Comparison of ENCODE assay signal across 14 cellular contexts in the genomic region with DNA sequence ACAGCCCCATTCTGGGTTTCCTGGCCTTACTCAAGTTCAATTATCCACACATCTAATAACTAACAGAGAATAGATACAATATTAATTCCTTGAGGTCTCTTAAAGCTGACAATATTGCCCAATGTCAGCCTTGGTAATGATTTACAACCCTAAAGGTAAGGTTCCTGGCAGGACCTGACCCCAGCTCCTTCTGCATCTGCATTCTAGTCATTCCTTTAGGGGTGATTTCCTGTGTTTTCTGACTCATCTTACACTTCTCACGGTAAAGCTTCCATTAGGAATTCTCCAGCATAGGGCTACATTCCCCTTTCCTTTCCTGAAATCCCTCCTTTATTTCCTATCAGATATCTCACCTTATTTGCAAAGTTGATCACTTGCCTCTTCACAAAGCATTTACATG. TPM values are rescaled to one million over a fixed set of nuclear protein-coding genes. Genes with fewer than 3 reads are reported as not detected.
DNase-seq lines count a peak whose midpoint lies in the region; ATAC-seq, FAIRE-seq and TF ChIP-seq lines count a peak whose summit lies in the region.
"Had no signal": no experiment of that assay in that cellular context is flagged by ENCODE, and none has a peak within 500 bp of the region (broad histone marks: within the 10 kb centered on the region; RNA-seq: fewer than 3 reads in every experiment).

No MANE protein-coding gene starts in this region.

- H3K4me1 Mint-ChIP-seq in activated T-cell treated with anti-CD3 and anti-CD28 coated beads, Interleukin-2, amount 50 U/mL, for 72 hours (ENCODE audit: low read depth): peaks cover 35% of the 10 kb centered on the region

- H3K4me3 Mint-ChIP-seq in activated T-cell treated with anti-CD3 and anti-CD28 coated beads, Interleukin-2, amount 50 U/mL, for 72 hours: peak overlapping the region; percentile 16 to 69

- no peaks in the 10 kb centered on the region for H3K36me3 ChIP-seq in MG63
- H3K36me3 ChIP-seq: lower lobe of right lung, tibial artery had no signal

- DNase-seq in activated T-cell treated with anti-CD3 and anti-CD28 coated beads, Interleukin-2, amount 50 U/mL, for 72 hours: no peak
- DNase-seq in activated T-cell treated with anti-CD3 and anti-CD28 coated beads, Interleukin-2, amount 50 U/mL, for 48 hours: no peak
- peak; percentile 5 for DNase-seq in MG63
- DNase-seq in epithelial cell of proximal tubule (ENCODE audit: low read depth): peak; percentile 98
- peak; percentile 99 for DNase-seq in renal cortical epithelial cell (ENCODE audit: low read depth)
- DNase-seq in UCSD-AML1 (lab: John Stamatoyannopoulos, UW; ENCODE audit: unreplicated experiment): no peak
- DNase-seq in GM12892 (ENCODE audit: insufficient read length): no peak
- DNase-seq: caudate nucleus, Karpas-422, lower lobe of right lung, tibial artery had no signal

- TF ChIP-seq POLR2A in GM12892 (IDR thresholded peaks at IDR 0.05; ENCODE audit: low read depth, low read length): no peak

- no peaks in the 10 kb centered on the region for H3K27me3 ChIP-seq in MG63
- H3K27me3 ChIP-seq: tibial artery had no signal

- H3K9me3 Mint-ChIP-seq in activated T-cell treated with anti-CD3 and anti-CD28 coated beads, Interleukin-2, amount 50 U/mL, for 72 hours: no peaks in the 10 kb centered on the region

- no peaks in the 10 kb centered on the region for H3K27me3 Mint-ChIP-seq in activated T-cell treated with anti-CD3 and anti-CD28 coated beads, Interleukin-2, amount 50 U/mL, for 72 hours (ENCODE audit: low read depth)

- peak overlapping the region; percentile 39 for H3K27ac Mint-ChIP-seq in activated T-cell treated with anti-CD3 and anti-CD28 coated beads, Interleukin-2, amount 50 U/mL, for 72 hours

- no peak for FAIRE-seq in GM12892 (lab: Jason Lieb, UNC)
- FAIRE-seq: GM12878 had no signal

- H3K36me3 Mint-ChIP-seq in activated T-cell treated with anti-CD3 and anti-CD28 coated beads, Interleukin-2, amount 50 U/mL, for 72 hours (ENCODE audit: insufficient read depth in 2 of 2): no peaks in the 10 kb centered on the region

- TF ChIP-seq CTCF in epithelial cell of proximal tubule (conservative IDR thresholded peaks at IDR 0.05; ENCODE audit: low read depth, low read length): no peak

- H3K9me3 ChIP-seq in MG63: no peaks in the 10 kb centered on the region
- H3K9me3 ChIP-seq: lower lobe of right lung, tibial artery had no signal

- H3K4me3 ChIP-seq in MG63 (no peak overlapping the region), epithelial cell of proximal tubule (ENCODE audit: low read depth, low read length) (peak overlapping the region; percentile 6)
- H3K4me3 ChIP-seq: GM12878, lower lobe of right lung, tibial artery had no signal

- ATAC-seq in activated T-cell treated with anti-CD3 and anti-CD28 coated beads, Interleukin-2, amount 50 U/mL, for 72 hours (replicated peaks in 1 of 2): no peak
- no peak for ATAC-seq in GM18868 (IDR thresholded peaks at IDR 0.05; ENCODE audit: unreplicated experiment)
- ATAC-seq: lower lobe of right lung had no signal

RNA-seq across cellular contexts. Expression of a gene that starts 9.3 kb away (rescaled TPM):
- total RNA-seq in activated T-cell treated with anti-CD3 and anti-CD28 coated beads, Interleukin-2, amount 50 U/mL, for 72 hours: 1 to 10 TPM; 2.6 to 2.7 TPM
- not detected in 2 replicates for total RNA-seq in MG63 (2014; rRNA removed; shearing (Covaris generic); ENCODE audit: low replicate concordance)
- total RNA-seq in epithelial cell of proximal tubule: 11.4 and 25.8 TPM in 2 replicates
- total RNA-seq in renal cortical epithelial cell: 289 and 397 TPM in 2 replicates
- polyA plus RNA-seq in GM12892 (2012; ENCODE audit: missing spikeins): not detected
- total RNA-seq: lower lobe of right lung had no signal
- polyA plus RNA-seq: BJ had no signal

RNA-seq across cellular contexts. Expression of a gene that starts 59.2 kb away (rescaled TPM):
- 10 to 100 TPM; 19.7 to 30.2 TPM for total RNA-seq in activated T-cell treated with anti-CD3 and anti-CD28 coated beads, Interleukin-2, amount 50 U/mL, for 72 hours
- total RNA-seq in MG63 (2014; rRNA removed; shearing (Covaris generic); ENCODE audit: low replicate concordance): 0.23 TPM in 1 of 2 replicates, not detected in the other
- total RNA-seq in epithelial cell of proximal tubule (0.12 TPM in 1 of 2 replicates, not detected in the other), renal cortical epithelial cell (2.0 and 8.2 TPM in 2 replicates)
- polyA plus RNA-seq in GM12892 (2012; ENCODE audit: missing spikeins): 3.7 TPM
- polyA plus RNA-seq: BJ had no signal

Comparison
In these comparisons a context has a peak if more than half of its experiments do, and no peak if none do; other contexts are left out.
1. DNase-seq: peak in MG63 (single experiment), epithelial cell of proximal tubule (single experiment) and renal cortical epithelial cell (single experiment); none in activated T-cell treated with anti-CD3 and anti-CD28 coated beads, Interleukin-2, amount 50 U/mL, for 72 hours (0 of 2), activated T-cell treated with anti-CD3 and anti-CD28 coated beads, Interleukin-2, amount 50 U/mL, for 48 hours (0 of 2), UCSD-AML1 (single experiment) and GM12892 (single experiment).
2. RNA of a gene that starts 9.3 kb away (total RNA-seq): 289 to 397 TPM in renal cortical epithelial cell; 11.4 to 25.8 TPM in epithelial cell of proximal tubule, 2.6 to 2.7 TPM in activated T-cell treated with anti-CD3 and anti-CD28 coated beads, Interleukin-2, amount 50 U/mL, for 72 hours and not detected in MG63; every median in the first group is over 10 times any median in the second.